In the genomic region with DNA sequence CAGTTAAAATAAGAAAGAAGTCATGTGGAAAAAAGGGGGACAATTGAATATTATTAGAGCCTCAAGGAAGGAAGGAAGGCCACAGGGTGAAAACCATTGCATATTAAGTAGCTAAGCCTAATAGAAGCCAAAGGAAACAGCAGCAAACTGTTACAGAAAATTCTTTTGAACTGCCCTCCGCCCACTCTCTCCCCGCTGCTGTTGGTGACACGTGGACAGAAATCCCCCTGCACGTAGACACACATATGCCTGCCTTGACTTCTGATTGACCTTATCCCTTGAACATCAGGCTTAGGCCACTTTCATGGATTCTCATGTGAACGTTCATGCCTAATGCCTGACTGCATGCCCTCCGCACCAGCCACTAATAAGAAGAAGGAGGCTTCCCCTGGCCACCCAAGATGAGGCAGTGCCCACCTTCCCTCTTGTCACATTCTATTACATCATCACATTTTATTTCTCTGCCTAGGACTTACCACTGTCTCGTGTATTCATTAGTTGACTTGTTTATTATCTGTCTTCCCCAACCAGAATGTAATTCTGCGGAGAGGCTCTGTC, we compare ENCODE assay signal across 10 cellular contexts.
DNase-seq lines count a peak whose midpoint lies in the region; ATAC-seq and TF ChIP-seq lines count a peak whose summit lies in the region.
"Had no signal": no experiment of that assay in that cellular context is flagged by ENCODE, and none has a peak within 500 bp of the region (broad histone marks: within the 10 kb centered on the region; RNA-seq: fewer than 3 reads in every experiment).

No MANE protein-coding gene starts in this region.

- H3K36me3 ChIP-seq in aorta (ENCODE audit: control insufficient read depth in 1 of 2, insufficient read depth in 2 of 2, low read length in 1 of 2), result no peaks in the 10 kb centered on the region
- H3K36me3 ChIP-seq: left lung, thoracic aorta had no signal

- ATAC-seq in GM18519 (IDR thresholded peaks at IDR 0.05; ENCODE audit: low FRiP score, unreplicated experiment) (peak; percentile 8), HG02610 (IDR thresholded peaks at IDR 0.05; ENCODE audit: unreplicated experiment) (peak; percentile 12), aorta (ENCODE audit: low FRiP score) (no peak), esophagus mucosa (no peak), HG02852 (IDR thresholded peaks at IDR 0.05; ENCODE audit: unreplicated experiment) (no peak)

- no peak for TF ChIP-seq CTCF in progenitor cell of endocrine pancreas (IDR thresholded peaks at IDR 0.05; ENCODE audit: unreplicated experiment)

- peak overlapping the region; percentile 73 for H3K27ac Mint-ChIP-seq in activated T-helper 1 cell treated with anti-CD3 and anti-CD28 coated beads, Interleukin-12 subunit alpha, Interleukin-12 subunit beta, Interleukin-2, Interleukin-4 antibody, amounts not matched to agents 30 ng/mL and 10 ng/mL and 1 ng/mL, durations not matched to agents 14 hours and 24 hours and 36 hours
- peak overlapping the region; percentile 94 for H3K27ac Mint-ChIP-seq in progenitor cell of endocrine pancreas

- no peaks in the 10 kb centered on the region for H3K9me3 ChIP-seq in aorta (ENCODE audit: control insufficient read depth, low read length)
- H3K9me3 ChIP-seq: left lung, thoracic aorta had no signal

- H3K4me1 Mint-ChIP-seq in activated T-helper 1 cell treated with anti-CD3 and anti-CD28 coated beads, Interleukin-12 subunit alpha, Interleukin-12 subunit beta, Interleukin-2, Interleukin-4 antibody, amounts not matched to agents 30 ng/mL and 10 ng/mL and 1 ng/mL, durations not matched to agents 14 hours and 24 hours and 36 hours (ENCODE audit: low read depth), result peaks cover 58% of the 10 kb centered on the region
- peaks cover 24% of the 10 kb centered on the region for H3K4me1 Mint-ChIP-seq in progenitor cell of endocrine pancreas (ENCODE audit: low read depth)

- no peaks in the 10 kb centered on the region for H3K27me3 ChIP-seq in aorta (ENCODE audit: control insufficient read depth in 1 of 2, insufficient read depth in 2 of 2, low read length in 1 of 2)
- H3K27me3 ChIP-seq: left lung had no signal

- H3K36me3 Mint-ChIP-seq in activated T-helper 1 cell treated with anti-CD3 and anti-CD28 coated beads, Interleukin-12 subunit alpha, Interleukin-12 subunit beta, Interleukin-2, Interleukin-4 antibody, amounts not matched to agents 30 ng/mL and 10 ng/mL and 1 ng/mL, durations not matched to agents 14 hours and 24 hours and 36 hours (ENCODE audit: low read depth), result peaks cover 10% of the 10 kb centered on the region
- H3K36me3 Mint-ChIP-seq in progenitor cell of endocrine pancreas (ENCODE audit: insufficient read depth), result no peaks in the 10 kb centered on the region

- H3K27me3 Mint-ChIP-seq in activated T-helper 1 cell treated with anti-CD3 and anti-CD28 coated beads, Interleukin-12 subunit alpha, Interleukin-12 subunit beta, Interleukin-2, Interleukin-4 antibody, amounts not matched to agents 30 ng/mL and 10 ng/mL and 1 ng/mL, durations not matched to agents 14 hours and 24 hours and 36 hours (ENCODE audit: insufficient read depth), result peaks cover 19% of the 10 kb centered on the region
- H3K27me3 Mint-ChIP-seq in progenitor cell of endocrine pancreas, result no peaks in the 10 kb centered on the region

- H3K9me3 Mint-ChIP-seq in activated T-helper 1 cell treated with anti-CD3 and anti-CD28 coated beads, Interleukin-12 subunit alpha, Interleukin-12 subunit beta, Interleukin-2, Interleukin-4 antibody, amounts not matched to agents 30 ng/mL and 10 ng/mL and 1 ng/mL, durations not matched to agents 14 hours and 24 hours and 36 hours, result peaks cover 12% of the 10 kb centered on the region
- H3K9me3 Mint-ChIP-seq in progenitor cell of endocrine pancreas (ENCODE audit: low read depth), result no peaks in the 10 kb centered on the region

- WGBS in aorta, 2 donors, result 82 to 85% methylated on average over 8 of the region's 8 CpGs

- no peak overlapping the region for H3K27ac ChIP-seq in aorta (ENCODE audit: low read depth in 1 of 2, low read length in 2 of 2)
- H3K27ac ChIP-seq: left lung had no signal

- peaks cover 0 to 10% of the 10 kb centered on the region in 2 donors for H3K4me1 ChIP-seq in aorta (ENCODE audit: control insufficient read depth in 1 of 2, insufficient read depth in 2 of 2, low read length in 2 of 2)

- H3K4me3 Mint-ChIP-seq in activated T-helper 1 cell treated with anti-CD3 and anti-CD28 coated beads, Interleukin-12 subunit alpha, Interleukin-12 subunit beta, Interleukin-2, Interleukin-4 antibody, amounts not matched to agents 30 ng/mL and 10 ng/mL and 1 ng/mL, durations not matched to agents 14 hours and 24 hours and 36 hours, result peak overlapping the region; percentile 20
- H3K4me3 Mint-ChIP-seq in progenitor cell of endocrine pancreas (ENCODE audit: low read depth), result no peak overlapping the region

- intact Hi-C loops in activated T-helper 1 cell treated with anti-CD3 and anti-CD28 coated beads, Interleukin-12 subunit alpha, Interleukin-12 subunit beta, Interleukin-2, Interleukin-4 antibody, amounts not matched to agents 30 ng/mL and 10 ng/mL and 1 ng/mL, durations not matched to agents 14 hours and 24 hours and 36 hours (cut with micrococcal nuclease), result loop anchor here (2.0 kb wide), 1 partner anchor 78 kb away; no protein-coding TSS in a partner anchor
- intact Hi-C loops in aorta (cut with DNase I), result no loop called here

- no peak overlapping the region for H3K4me3 ChIP-seq in aorta (ENCODE audit: low read length in 2 of 2)
- H3K4me3 ChIP-seq: left lung, thoracic aorta had no signal

- DNase-seq in activated T-helper 1 cell treated with anti-CD3 and anti-CD28 coated beads, Interleukin-12 subunit alpha, Interleukin-12 subunit beta, Interleukin-2, Interleukin-4 antibody, amounts not matched to agents 30 ng/mL and 10 ng/mL and 1 ng/mL, durations not matched to agents 14 hours and 24 hours and 36 hours (ENCODE audit: low spot score), result no peak
- DNase-seq in progenitor cell of endocrine pancreas (ENCODE audit: low spot score, unreplicated experiment) (no peak), aorta (no peak)
- DNase-seq: NCI-H526 had no signal

Comparison
In these comparisons a context has a peak if more than half of its experiments do, and no peak if none do; other contexts are left out.
1. ATAC-seq: peak in GM18519 (single experiment) and HG02610 (single experiment); none in aorta (single experiment), esophagus mucosa (single experiment) and HG02852 (single experiment).